Comparison of ENCODE assay signal across 9 cellular contexts in genomic region chr17:59762022-59762825, GRCh38. TPM values are rescaled to one million over a fixed set of nuclear protein-coding genes. Genes with fewer than 3 reads are reported as not detected.
DNase-seq lines count a peak whose midpoint lies in the region; ATAC-seq and TF ChIP-seq lines count a peak whose summit lies in the region.
"Had no signal": no experiment of that assay in that cellular context is flagged by ENCODE, and none has a peak within 500 bp of the region (broad histone marks: within the 10 kb centered on the region; RNA-seq: fewer than 3 reads in every experiment).

No MANE protein-coding gene starts in this region.

- H3K4me1 Mint-ChIP-seq in CD4-positive, alpha-beta T cell (ENCODE audit: low read depth) = peaks cover 19% of the 10 kb centered on the region
- peaks cover 29% of the 10 kb centered on the region for H3K4me1 Mint-ChIP-seq in mesothelial cell of epicardium

- H3K27ac ChIP-seq in CD4-positive, alpha-beta T cell (ENCODE audit: low read depth, low read length) = no peak overlapping the region
- peak overlapping the region; percentile 72 for H3K27ac ChIP-seq in KMS-11
- H3K27ac ChIP-seq in ascending aorta = peak overlapping the region; percentile 5 to 46

- H3K36me3 ChIP-seq in KMS-11 (ENCODE audit: insufficient read depth) = peaks cover 7% of the 10 kb centered on the region; the same call in 1 of the 2 replicates
- H3K36me3 ChIP-seq in ascending aorta = peaks cover 0 to 4% of the 10 kb centered on the region in 2 donors

- no peaks in the 10 kb centered on the region for H3K27me3 Mint-ChIP-seq in CD4-positive, alpha-beta T cell
- H3K27me3 Mint-ChIP-seq in mesothelial cell of epicardium (ENCODE audit: low read depth) = no peaks in the 10 kb centered on the region

- H3K36me3 Mint-ChIP-seq in CD4-positive, alpha-beta T cell (ENCODE audit: low read depth) = peaks cover 64% of the 10 kb centered on the region
- H3K36me3 Mint-ChIP-seq in mesothelial cell of epicardium = peaks cover 28% of the 10 kb centered on the region

- intact Hi-C loops in CD4-positive, alpha-beta T cell (cut with DNase I, micrococcal nuclease) = no loop called here
- intact Hi-C loops in ascending aorta (cut with DNase I) = no loop called here

- peaks cover 3% of the 10 kb centered on the region for H3K9me3 ChIP-seq in CD4-positive, alpha-beta T cell (ENCODE audit: control insufficient read depth, low read length)
- H3K9me3 ChIP-seq in ascending aorta = no peaks in the 10 kb centered on the region

- POLR2A ChIA-PET in CD4-positive, alpha-beta T cell (lab: Charles Lee) = interaction anchor here (0.7 to 1.5 kb wide), 6 partner anchors 11 to 92 kb away, joined by 3 to 5 read pairs (median 4); no protein-coding TSS in a partner anchor

- no peaks in the 10 kb centered on the region for H3K27me3 ChIP-seq in CD4-positive, alpha-beta T cell (ENCODE audit: control insufficient read depth, insufficient read depth, low read length)
- H3K27me3 ChIP-seq in KMS-11 (ENCODE audit: insufficient read depth, low read depth) (no peaks in the 10 kb centered on the region), ascending aorta (no peaks in the 10 kb centered on the region)

- TF ChIP-seq CTCF in CD4-positive, alpha-beta T cell (IDR thresholded peaks at IDR 0.05) = no peak
- TF ChIP-seq CTCF in KMS-11 (conservative IDR thresholded peaks at IDR 0.05; ENCODE audit: low read depth, low read length) (no peak), ascending aorta (IDR thresholded peaks at IDR 0.05) (no peak), mesothelial cell of epicardium (IDR thresholded peaks at IDR 0.05; ENCODE audit: unreplicated experiment) (no peak)

- no peaks in the 10 kb centered on the region for H3K9me3 Mint-ChIP-seq in CD4-positive, alpha-beta T cell
- H3K9me3 Mint-ChIP-seq in mesothelial cell of epicardium = peaks cover 9% of the 10 kb centered on the region

- no peak for DNase-seq in CD4-positive, alpha-beta T cell
- DNase-seq in ascending aorta (ENCODE audit: low spot score in 2 of 2) (no peak), mesothelial cell of epicardium (ENCODE audit: low spot score in 2 of 2, unreplicated experiment in 2 of 2) (no peak), NCI-H524 (lab: John Stamatoyannopoulos, UW) (no peak), NCI-H748 treated with DMSO at 0.1 percent for 48 hours (lab: John Stamatoyannopoulos, UW) (no peak), midbrain (lab: John Stamatoyannopoulos, UW) (no peak)
- no peak for DNase-seq in central memory CD4-positive, alpha-beta T cell
- DNase-seq: SHP77 treated with DMSO at 0.1 percent for 48 hours had no signal

- H3K27ac Mint-ChIP-seq in CD4-positive, alpha-beta T cell = peak overlapping the region; percentile 44
- H3K27ac Mint-ChIP-seq in mesothelial cell of epicardium = peak overlapping the region; percentile 97

- H3K4me1 ChIP-seq in KMS-11 (ENCODE audit: low read depth, poor library complexity, severe bottlenecking) (peaks cover 45% of the 10 kb centered on the region), ascending aorta (peaks cover 0 to 20% of the 10 kb centered on the region in 2 donors)

- CTCF ChIA-PET in CD4-positive, alpha-beta T cell (lab: Charles Lee) = interaction anchor here (0.7 to 1.2 kb wide), 4 partner anchors 9 to 75 kb away, joined by 3 to 4 read pairs (median 4); no protein-coding TSS in a partner anchor

- H3K9ac ChIP-seq in KMS-11 = peak overlapping the region; percentile 39

- peak overlapping the region; percentile 0 for H3K4me3 Mint-ChIP-seq in CD4-positive, alpha-beta T cell
- no peak overlapping the region for H3K4me3 Mint-ChIP-seq in mesothelial cell of epicardium

- H2AFZ ChIP-seq in KMS-11 (ENCODE audit: low read depth) = no peak overlapping the region

- ATAC-seq in CD4-positive, alpha-beta T cell (ENCODE audit: poor library complexity) = no peak

- H3K4me2 ChIP-seq in KMS-11 = peak overlapping the region; percentile 76

- H3K79me2 ChIP-seq in KMS-11 (ENCODE audit: insufficient read depth, low read depth) = no peaks in the 10 kb centered on the region

- H3K4me3 ChIP-seq in KMS-11 (IDR thresholded peaks at IDR 0.05; ENCODE audit: insufficient read depth, low read depth, low read length) = no peak overlapping the region
- peak overlapping the region in 1 of 2 donors; percentile 46 for H3K4me3 ChIP-seq in ascending aorta

- no peaks in the 10 kb centered on the region for H4K20me1 ChIP-seq in KMS-11 (ENCODE audit: insufficient read depth)

RNA-seq across cellular contexts. Expression of gene VMP1, which starts 54.8 kb away (rescaled TPM):
- 10 to 100 TPM; 73.6 to 81.1 TPM for total RNA-seq in CD4-positive, alpha-beta T cell
- total RNA-seq in ascending aorta = 183 TPM
- 207 to 208 TPM (median 208 TPM) in 3 replicates for total RNA-seq in mesothelial cell of epicardium

RNA-seq across cellular contexts. Expression of gene PTRH2, which starts 55.0 kb away (rescaled TPM):
- total RNA-seq in CD4-positive, alpha-beta T cell = 1 to 10 TPM; 6.5 to 7.3 TPM
- total RNA-seq in ascending aorta (125 TPM), mesothelial cell of epicardium (22.5 to 24.7 TPM (median 24.4 TPM) in 3 replicates)
